In the genomic region with DNA sequence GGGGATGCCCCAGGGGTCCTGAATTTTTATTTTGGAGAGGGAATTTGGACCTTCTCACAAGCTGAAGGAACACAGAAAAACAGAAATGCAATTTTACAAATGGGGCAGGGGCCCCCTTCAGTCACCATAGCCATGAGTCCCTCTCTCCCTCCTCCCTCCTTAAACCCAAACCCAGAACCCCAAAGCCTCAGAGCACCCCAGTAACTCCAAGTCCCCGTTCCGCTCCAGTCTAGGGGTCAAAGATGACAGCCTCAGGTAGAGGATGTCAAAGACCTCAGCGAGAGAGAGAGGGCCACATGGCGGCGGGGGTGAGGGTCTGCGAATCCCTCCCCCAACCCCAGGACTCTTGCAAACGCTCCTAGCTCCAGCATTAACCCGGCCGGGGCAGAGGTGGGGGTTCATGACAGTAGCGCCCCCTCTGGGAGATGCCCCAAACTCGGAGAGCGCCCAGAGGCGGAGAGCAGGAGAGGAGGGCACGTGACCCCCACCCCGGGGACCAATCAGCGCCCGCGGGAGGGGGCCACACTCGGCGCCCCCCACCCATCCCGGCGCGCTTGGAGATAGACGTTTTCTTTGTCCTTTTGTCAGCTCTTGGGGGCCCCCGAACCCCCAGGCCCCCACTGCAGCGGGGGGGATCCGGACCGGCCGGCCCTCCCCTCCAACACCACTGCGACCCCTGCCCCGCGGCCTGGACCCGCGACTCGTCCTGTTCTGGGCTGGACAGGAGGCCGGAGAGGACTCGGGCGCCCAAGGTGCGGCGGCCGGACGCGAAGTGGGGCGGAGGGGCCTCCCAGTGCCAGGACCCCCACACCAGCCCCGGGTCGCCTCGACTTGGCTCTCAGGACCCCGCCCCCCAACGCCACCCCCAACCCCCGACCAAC, we compare ENCODE assay signal across 13 cellular contexts. TPM values are rescaled to one million over a fixed set of nuclear protein-coding genes. Genes with fewer than 3 reads are reported as not detected.
A peak's percentile ranks its signal among the peaks of the same experiment; 100 is the strongest.
DNase-seq lines count a peak whose midpoint lies in the region; ATAC-seq, FAIRE-seq and TF ChIP-seq lines count a peak whose summit lies in the region.
"Had no signal": no experiment of that assay in that cellular context is flagged by ENCODE, and none has a peak within 500 bp of the region (broad histone marks: within the 10 kb centered on the region; RNA-seq: fewer than 3 reads in every experiment).

No MANE protein-coding gene starts in this region.

- CTCF ChIA-PET in A549 (lab: Yijun Ruan, JAX) = interaction anchor here (1.3 to 5.6 kb wide), 4 partner anchors 12 to 57 kb away, joined by 3 to 62 read pairs (median 22); no protein-coding TSS in a partner anchor

- FAIRE-seq in A549 (lab: Jason Lieb, UNC) = no peak
- FAIRE-seq: colon had no signal

- no peak for DNase-seq in A549 (ENCODE audit: low read depth in 1 of 2, low spot score in 1 of 2)
- DNase-seq in choroid plexus epithelial cell (ENCODE audit: low read depth) = no peak
- DNase-seq in myocyte (ENCODE audit: low read depth) = peak; percentile 42
- no peak for DNase-seq in NCI-H1105 treated with DMSO at 0.1 percent for 48 hours (lab: John Stamatoyannopoulos, UW)
- DNase-seq in kidney tubule cell (ENCODE audit: low spot score) = no peak
- DNase-seq in NCI-H128 (lab: John Stamatoyannopoulos, UW; ENCODE audit: unreplicated experiment) = no peak
- DNase-seq: C1 segment of cervical spinal cord, left colon, NCI-H345 had no signal

- H3K36me3 ChIP-seq in HUES48 (ENCODE audit: control insufficient read depth, insufficient read depth, low read length) = no peaks in the 10 kb centered on the region

- H3K9ac ChIP-seq in HUES48 (ENCODE audit: low read depth, low read length) = no peak overlapping the region

- H3K4me2 ChIP-seq in A549 = peak overlapping the region; percentile 95

- no peak for TF ChIP-seq POLR2A in A549 (IDR thresholded peaks at IDR 0.05; ENCODE audit: low read length)

- no peaks in the 10 kb centered on the region for H3K9me3 ChIP-seq in A549
- H3K9me3 ChIP-seq in HUES48 (ENCODE audit: control insufficient read depth, insufficient read depth, low read length) = no peaks in the 10 kb centered on the region

- TF ChIP-seq RAD21 in A549 (conservative IDR thresholded peaks at IDR 0.05 in 1 of 2, IDR thresholded peaks at IDR 0.05 in 1 of 2) = no peak

- H3K4me3 ChIP-seq in A549 (peak overlapping the region; percentile 75), HUES48 (ENCODE audit: low read depth, low read length) (peak overlapping the region; percentile 68), choroid plexus epithelial cell (ENCODE audit: low read depth, low read length) (peak overlapping the region; percentile 54)

- TF ChIP-seq EP300 in A549 (IDR thresholded peaks at IDR 0.05) = no peak

- ATAC-seq in A549 = no peak
- ATAC-seq in GM18498 (IDR thresholded peaks at IDR 0.05; ENCODE audit: unreplicated experiment) = no peak
- ATAC-seq: left colon; stimulated activated memory B cell treated with anti-CD40 and anti-IgM and Interleukin-4, amounts not matched to agents 10 μg/mL and 1 μg/mL and 100 μg/mL, for 72 hours had no signal

- 72% methylated on average over 2 of the region's 50 CpGs for WGBS in A549 (ENCODE audit: missing lambda C conversion rate)

- H3K27ac ChIP-seq in A549 = peak overlapping the region; percentile 79 to 98; a peak in 5 of 6 replicates
- no peak overlapping the region for H3K27ac ChIP-seq in HUES48 (ENCODE audit: low read depth, low read length)

- TF ChIP-seq CTCF in A549 (IDR thresholded peaks at IDR 0.05) (peak; percentile 18; the same call in 1 of the 3 replicates), choroid plexus epithelial cell (conservative IDR thresholded peaks at IDR 0.05; ENCODE audit: low read depth, low read length) (peak; percentile 19)

- H3K27me3 ChIP-seq in HUES48 (ENCODE audit: control insufficient read depth, insufficient read depth, low read length) = peaks cover 9% of the 10 kb centered on the region

- POLR2A ChIA-PET in A549 (lab: Yijun Ruan, JAX) = no interaction called here

- peaks cover 39% of the 10 kb centered on the region for H3K4me1 ChIP-seq in A549
- peaks cover 5% of the 10 kb centered on the region for H3K4me1 ChIP-seq in HUES48 (ENCODE audit: control insufficient read depth, insufficient read depth, low read length)

TF ChIP-seq in A549, 52 proteins besides CTCF, POLR2A, EP300 and RAD21:
- TF ChIP-seq JUNB (IDR thresholded peaks at IDR 0.05) (no peak), NFE2L2 (conservative IDR thresholded peaks at IDR 0.05; ENCODE audit: low read length) (no peak)
- TF ChIP-seq, protein P1, sequence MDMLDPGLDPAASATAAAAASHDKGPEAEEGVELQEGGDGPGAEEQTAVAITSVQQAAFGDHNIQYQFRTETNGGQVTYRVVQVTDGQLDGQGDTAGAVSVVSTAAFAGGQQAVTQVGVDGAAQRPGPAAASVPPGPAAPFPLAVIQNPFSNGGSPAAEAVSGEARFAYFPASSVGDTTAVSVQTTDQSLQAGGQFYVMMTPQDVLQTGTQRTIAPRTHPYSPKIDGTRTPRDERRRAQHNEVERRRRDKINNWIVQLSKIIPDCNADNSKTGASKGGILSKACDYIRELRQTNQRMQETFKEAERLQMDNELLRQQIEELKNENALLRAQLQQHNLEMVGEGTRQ (IDR thresholded peaks at IDR 0.05) = peak; percentile 71

RNA-seq across cellular contexts. Expression of a gene that starts 20.8 kb away (rescaled TPM):
- polyA plus RNA-seq in A549 (2011; rRNA removed) (5.4 and 5.7 TPM in 2 replicates), A549 (2017; fragmentation: RNase III; extraction: RNeasy Plus Mini Kit Qiagen cat#74134 plus additional on column Dnase treatment) (8.0 to 9.0 TPM (median 9.0 TPM) in 3 replicates)
- 8.7 and 11.2 TPM in 2 replicates for polyA plus RNA-seq in A549 (2012; cell fraction: cytosol; rRNA removed)
- 10.1 and 12.4 TPM in 2 replicates for polyA plus RNA-seq in A549 (2012; cell fraction: nucleus; rRNA removed)
- 16.0 and 17.2 TPM in 2 replicates for polyA minus RNA-seq in A549 (2011; rRNA and poly(A)+ RNA removed)
- total RNA-seq in myocyte = 373 and 483 TPM in 2 replicates
- polyA plus RNA-seq in myocyte (2012) = 75.2 TPM

RNA-seq across cellular contexts. Expression of a gene that starts 40.4 kb away (rescaled TPM):
- polyA plus RNA-seq in A549 (2011; rRNA removed) (0.18 and 0.21 TPM in 2 replicates), A549 (2017; fragmentation: RNase III; extraction: RNeasy Plus Mini Kit Qiagen cat#74134 plus additional on column Dnase treatment) (0.03 to 0.04 TPM in 2 of 3 replicates, not detected in the other)
- polyA plus RNA-seq in A549 (2012; cell fraction: cytosol; rRNA removed) = 0.03 and 0.05 TPM in 2 replicates
- 0.05 and 0.09 TPM in 2 replicates for polyA plus RNA-seq in A549 (2012; cell fraction: nucleus; rRNA removed)
- 0.08 and 0.19 TPM in 2 replicates for polyA minus RNA-seq in A549 (2011; rRNA and poly(A)+ RNA removed)
- 0.05 TPM in 1 of 2 replicates, not detected in the other for total RNA-seq in myocyte
- polyA plus RNA-seq in myocyte (2012) = not detected

RNA-seq across cellular contexts. Expression of a gene that starts 45.2 kb away (rescaled TPM):
- 0.04 and 0.25 TPM in 2 replicates for polyA plus RNA-seq in A549 (2011; rRNA removed)
- 0.04 and 0.05 TPM in 2 replicates for polyA plus RNA-seq in A549 (2012; cell fraction: cytosol; rRNA removed)
- polyA plus RNA-seq in A549 (2012; cell fraction: nucleus; rRNA removed) = 0.31 and 0.49 TPM in 2 replicates
- 0.08 to 0.11 TPM in 2 of 3 replicates, not detected in the other for polyA plus RNA-seq in A549 (2017; fragmentation: RNase III; extraction: RNeasy Plus Mini Kit Qiagen cat#74134 plus additional on column Dnase treatment)
- polyA minus RNA-seq in A549 (2011; rRNA and poly(A)+ RNA removed) = not detected in 2 replicates
- not detected in 2 replicates for total RNA-seq in myocyte
- not detected for polyA plus RNA-seq in myocyte (2012)

RNA-seq across cellular contexts. Expression of a gene that starts 59.1 kb away (rescaled TPM):
- polyA plus RNA-seq in A549 (2011; rRNA removed) (3.2 TPM in 2 replicates), A549 (2017; fragmentation: RNase III; extraction: RNeasy Plus Mini Kit Qiagen cat#74134 plus additional on column Dnase treatment) (4.9 to 5.9 TPM (median 5.4 TPM) in 3 replicates)
- 3.5 and 4.9 TPM in 2 replicates for polyA plus RNA-seq in A549 (2012; cell fraction: cytosol; rRNA removed)
- polyA plus RNA-seq in A549 (2012; cell fraction: nucleus; rRNA removed) = 3.0 TPM in 2 replicates
- polyA minus RNA-seq in A549 (2011; rRNA and poly(A)+ RNA removed) = 2.7 and 3.2 TPM in 2 replicates
- 3.7 and 7.5 TPM in 2 replicates for total RNA-seq in myocyte
- polyA plus RNA-seq in myocyte (2012) = 8.0 TPM
